Comparison of ENCODE assay signal across 1 cellular context in genomic region chr4:184472540-184473264, GRCh38.
A peak's percentile ranks its signal among the peaks of the same experiment; 100 is the strongest.
TF ChIP-seq lines count a peak whose summit lies in the region.

No MANE protein-coding gene starts in this region.

TF ChIP-seq in HepG2, 621 proteins besides CTCF, POLR2A, EP300 and RAD21 (continued from another document and continues in another):
- TF ChIP-seq AGO1 (IDR thresholded peaks at IDR 0.05; ENCODE audit: low read depth, low read length, poor library complexity, severe bottlenecking) (no peak), SP2 (CRISPR knock-in tag; IDR thresholded peaks at IDR 0.05) (peak; percentile 69), KLF15 (CRISPR knock-in tag; IDR thresholded peaks at IDR 0.05; ENCODE audit: borderline replicate concordance) (no peak), ZNF562 (CRISPR knock-in tag; IDR thresholded peaks at IDR 0.05; ENCODE audit: borderline replicate concordance) (no peak), FOSL2 (CRISPR knock-in tag; IDR thresholded peaks at IDR 0.05) (peak; percentile 57), ZNF101 (CRISPR knock-in tag; IDR thresholded peaks at IDR 0.05; ENCODE audit: borderline replicate concordance, low read depth) (no peak), PLRG1 (conservative IDR thresholded peaks at IDR 0.05) (no peak), CSRNP1 (CRISPR knock-in tag; IDR thresholded peaks at IDR 0.05) (no peak), MIXL1 (CRISPR knock-in tag; IDR thresholded peaks at IDR 0.05) (no peak), NFATC3 (CRISPR knock-in tag; IDR thresholded peaks at IDR 0.05) (no peak), NCOA1 (CRISPR knock-in tag; IDR thresholded peaks at IDR 0.05) (no peak), ZNF430 (CRISPR knock-in tag; IDR thresholded peaks at IDR 0.05) (peak; percentile 24; the same call in 1 of the 2 replicates), HOXA5 (CRISPR knock-in tag; IDR thresholded peaks at IDR 0.05) (peak; percentile 18; the same call in 1 of the 2 replicates), ZNF3 (CRISPR knock-in tag; IDR thresholded peaks at IDR 0.05) (no peak), TAF1 (CRISPR knock-in tag; IDR thresholded peaks at IDR 0.05) (peak; percentile 51; the same call in 1 of the 2 replicates), ZSCAN9 (CRISPR knock-in tag; IDR thresholded peaks at IDR 0.05; ENCODE audit: borderline replicate concordance) (no peak), ARHGAP35 (CRISPR knock-in tag; IDR thresholded peaks at IDR 0.05; ENCODE audit: borderline replicate concordance) (no peak), KAT8 (CRISPR knock-in tag; IDR thresholded peaks at IDR 0.05) (no peak; the same call in 1 of the 2 replicates), ZBTB46 (CRISPR knock-in tag; IDR thresholded peaks at IDR 0.05; ENCODE audit: borderline replicate concordance) (no peak), MYPOP (CRISPR knock-in tag; IDR thresholded peaks at IDR 0.05) (no peak), IKZF4 (CRISPR knock-in tag; IDR thresholded peaks at IDR 0.05; ENCODE audit: borderline replicate concordance, low read depth, not compliant biosample characterization) (no peak), ZNF329 (CRISPR knock-in tag; IDR thresholded peaks at IDR 0.05; ENCODE audit: low read depth) (peak; percentile 20; the same call in 1 of the 2 replicates), ZBTB1 (CRISPR knock-in tag; IDR thresholded peaks at IDR 0.05; ENCODE audit: borderline replicate concordance) (no peak), FOXJ3 (CRISPR knock-in tag; IDR thresholded peaks at IDR 0.05; ENCODE audit: borderline replicate concordance) (no peak), RBFOX2 (IDR thresholded peaks at IDR 0.05; ENCODE audit: low read depth, low read length) (peak; percentile 83), ZNF775 (CRISPR knock-in tag; IDR thresholded peaks at IDR 0.05; ENCODE audit: borderline replicate concordance) (no peak), GATAD1 (CRISPR knock-in tag; IDR thresholded peaks at IDR 0.05) (no peak), ZNF382 (CRISPR knock-in tag; IDR thresholded peaks at IDR 0.05; ENCODE audit: borderline replicate concordance) (no peak), KLF12 (CRISPR knock-in tag; IDR thresholded peaks at IDR 0.05; ENCODE audit: borderline replicate concordance) (no peak), ZNF10 (CRISPR knock-in tag; IDR thresholded peaks at IDR 0.05; ENCODE audit: borderline replicate concordance, low read depth) (no peak), SIX4 (CRISPR knock-in tag; IDR thresholded peaks at IDR 0.05) (0 out of 2 replicates have a peak, but pooled peaks have one; percentile 4), SIX1 (CRISPR knock-in tag; IDR thresholded peaks at IDR 0.05; ENCODE audit: borderline replicate concordance) (no peak), ZNF530 (CRISPR knock-in tag; IDR thresholded peaks at IDR 0.05; ENCODE audit: low read depth) (no peak), TGIF2 (CRISPR knock-in tag; IDR thresholded peaks at IDR 0.05) (no peak), ZNF24 (IDR thresholded peaks at IDR 0.05) (no peak), ZNF251 (CRISPR knock-in tag; IDR thresholded peaks at IDR 0.05) (no peak), SNAPC4 (CRISPR knock-in tag; IDR thresholded peaks at IDR 0.05) (no peak)
- TF ChIP-seq, protein P1, sequence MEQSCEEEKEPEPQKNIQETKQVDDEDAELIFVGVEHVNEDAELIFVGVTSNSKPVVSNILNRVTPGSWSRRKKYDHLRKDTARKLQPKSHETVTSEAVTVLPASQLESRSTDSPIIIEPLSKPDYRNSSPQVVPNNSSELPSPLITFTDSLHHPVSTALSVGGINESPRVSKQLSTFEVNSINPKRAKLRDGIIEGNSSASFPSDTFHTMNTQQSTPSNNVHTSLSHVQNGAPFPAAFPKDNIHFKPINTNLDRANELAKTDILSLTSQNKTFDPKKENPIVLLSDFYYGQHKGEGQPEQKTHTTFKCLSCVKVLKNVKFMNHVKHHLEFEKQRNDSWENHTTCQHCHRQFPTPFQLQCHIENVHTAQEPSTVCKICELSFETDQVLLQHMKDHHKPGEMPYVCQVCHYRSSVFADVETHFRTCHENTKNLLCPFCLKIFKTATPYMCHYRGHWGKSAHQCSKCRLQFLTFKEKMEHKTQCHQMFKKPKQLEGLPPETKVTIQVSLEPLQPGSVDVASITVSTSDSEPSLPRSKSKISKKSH (CRISPR knock-in tag; IDR thresholded peaks at IDR 0.05; ENCODE audit: borderline replicate concordance): peak; percentile 62
- TF ChIP-seq, protein P2, sequence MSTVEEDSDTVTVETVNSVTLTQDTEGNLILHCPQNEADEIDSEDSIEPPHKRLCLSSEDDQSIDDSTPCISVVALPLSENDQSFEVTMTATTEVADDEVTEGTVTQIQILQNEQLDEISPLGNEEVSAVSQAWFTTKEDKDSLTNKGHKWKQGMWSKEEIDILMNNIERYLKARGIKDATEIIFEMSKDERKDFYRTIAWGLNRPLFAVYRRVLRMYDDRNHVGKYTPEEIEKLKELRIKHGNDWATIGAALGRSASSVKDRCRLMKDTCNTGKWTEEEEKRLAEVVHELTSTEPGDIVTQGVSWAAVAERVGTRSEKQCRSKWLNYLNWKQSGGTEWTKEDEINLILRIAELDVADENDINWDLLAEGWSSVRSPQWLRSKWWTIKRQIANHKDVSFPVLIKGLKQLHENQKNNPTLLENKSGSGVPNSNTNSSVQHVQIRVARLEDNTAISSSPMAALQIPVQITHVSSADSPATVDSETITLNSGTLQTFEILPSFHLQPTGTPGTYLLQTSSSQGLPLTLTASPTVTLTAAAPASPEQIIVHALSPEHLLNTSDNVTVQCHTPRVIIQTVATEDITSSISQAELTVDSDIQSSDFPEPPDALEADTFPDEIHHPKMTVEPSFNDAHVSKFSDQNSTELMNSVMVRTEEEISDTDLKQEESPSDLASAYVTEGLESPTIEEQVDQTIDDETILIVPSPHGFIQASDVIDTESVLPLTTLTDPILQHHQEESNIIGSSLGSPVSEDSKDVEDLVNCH (CRISPR knock-in tag; IDR thresholded peaks at IDR 0.05): no peak
- TF ChIP-seq, protein P3, sequence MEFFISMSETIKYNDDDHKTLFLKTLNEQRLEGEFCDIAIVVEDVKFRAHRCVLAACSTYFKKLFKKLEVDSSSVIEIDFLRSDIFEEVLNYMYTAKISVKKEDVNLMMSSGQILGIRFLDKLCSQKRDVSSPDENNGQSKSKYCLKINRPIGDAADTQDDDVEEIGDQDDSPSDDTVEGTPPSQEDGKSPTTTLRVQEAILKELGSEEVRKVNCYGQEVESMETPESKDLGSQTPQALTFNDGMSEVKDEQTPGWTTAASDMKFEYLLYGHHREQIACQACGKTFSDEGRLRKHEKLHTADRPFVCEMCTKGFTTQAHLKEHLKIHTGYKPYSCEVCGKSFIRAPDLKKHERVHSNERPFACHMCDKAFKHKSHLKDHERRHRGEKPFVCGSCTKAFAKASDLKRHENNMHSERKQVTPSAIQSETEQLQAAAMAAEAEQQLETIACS (CRISPR knock-in tag; IDR thresholded peaks at IDR 0.05): no peak
- TF ChIP-seq, protein P4, sequence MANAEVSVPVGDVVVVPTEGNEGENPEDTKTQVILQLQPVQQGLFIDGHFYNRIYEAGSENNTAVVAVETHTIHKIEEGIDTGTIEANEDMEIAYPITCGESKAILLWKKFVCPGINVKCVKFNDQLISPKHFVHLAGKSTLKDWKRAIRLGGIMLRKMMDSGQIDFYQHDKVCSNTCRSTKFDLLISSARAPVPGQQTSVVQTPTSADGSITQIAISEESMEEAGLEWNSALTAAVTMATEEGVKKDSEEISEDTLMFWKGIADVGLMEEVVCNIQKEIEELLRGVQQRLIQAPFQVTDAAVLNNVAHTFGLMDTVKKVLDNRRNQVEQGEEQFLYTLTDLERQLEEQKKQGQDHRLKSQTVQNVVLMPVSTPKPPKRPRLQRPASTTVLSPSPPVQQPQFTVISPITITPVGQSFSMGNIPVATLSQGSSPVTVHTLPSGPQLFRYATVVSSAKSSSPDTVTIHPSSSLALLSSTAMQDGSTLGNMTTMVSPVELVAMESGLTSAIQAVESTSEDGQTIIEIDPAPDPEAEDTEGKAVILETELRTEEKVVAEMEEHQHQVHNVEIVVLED (CRISPR knock-in tag; IDR thresholded peaks at IDR 0.05; ENCODE audit: borderline replicate concordance): peak; percentile 70
- TF ChIP-seq, protein P5, sequence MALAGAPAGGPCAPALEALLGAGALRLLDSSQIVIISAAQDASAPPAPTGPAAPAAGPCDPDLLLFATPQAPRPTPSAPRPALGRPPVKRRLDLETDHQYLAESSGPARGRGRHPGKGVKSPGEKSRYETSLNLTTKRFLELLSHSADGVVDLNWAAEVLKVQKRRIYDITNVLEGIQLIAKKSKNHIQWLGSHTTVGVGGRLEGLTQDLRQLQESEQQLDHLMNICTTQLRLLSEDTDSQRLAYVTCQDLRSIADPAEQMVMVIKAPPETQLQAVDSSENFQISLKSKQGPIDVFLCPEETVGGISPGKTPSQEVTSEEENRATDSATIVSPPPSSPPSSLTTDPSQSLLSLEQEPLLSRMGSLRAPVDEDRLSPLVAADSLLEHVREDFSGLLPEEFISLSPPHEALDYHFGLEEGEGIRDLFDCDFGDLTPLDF (CRISPR knock-in tag; IDR thresholded peaks at IDR 0.05): no peak; the same call in 1 of the 2 replicates
- TF ChIP-seq, protein P6, sequence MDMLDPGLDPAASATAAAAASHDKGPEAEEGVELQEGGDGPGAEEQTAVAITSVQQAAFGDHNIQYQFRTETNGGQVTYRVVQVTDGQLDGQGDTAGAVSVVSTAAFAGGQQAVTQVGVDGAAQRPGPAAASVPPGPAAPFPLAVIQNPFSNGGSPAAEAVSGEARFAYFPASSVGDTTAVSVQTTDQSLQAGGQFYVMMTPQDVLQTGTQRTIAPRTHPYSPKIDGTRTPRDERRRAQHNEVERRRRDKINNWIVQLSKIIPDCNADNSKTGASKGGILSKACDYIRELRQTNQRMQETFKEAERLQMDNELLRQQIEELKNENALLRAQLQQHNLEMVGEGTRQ (IDR thresholded peaks at IDR 0.05; ENCODE audit: low read depth, low read length): no peak
- TF ChIP-seq, protein P6 (CRISPR knock-in tag; IDR thresholded peaks at IDR 0.05; ENCODE audit: borderline replicate concordance): no peak
